9 cellular contexts compared by ENCODE assay signal in genomic region chrX:106484233-106484632, GRCh38.
DNase-seq lines count a peak whose midpoint lies in the region; ATAC-seq, FAIRE-seq and TF ChIP-seq lines count a peak whose summit lies in the region.
"Had no signal": no experiment of that assay in that cellular context is flagged by ENCODE, and none has a peak within 500 bp of the region (broad histone marks: within the 10 kb centered on the region; RNA-seq: fewer than 3 reads in every experiment).

No MANE protein-coding gene starts in this region.

- CTCF ChIA-PET in WTC11 (lab: Charles Lee): no interaction called here

- WGBS in smooth muscle cell (ENCODE audit: low lambda C conversion rate): 85% methylated on average over 5 of the region's 5 CpGs

- H3K27ac Mint-ChIP-seq in central memory CD8-positive, alpha-beta T cell (ENCODE audit: low read depth): peak overlapping the region; percentile 80
- H3K27ac Mint-ChIP-seq in WTC11: no peak overlapping the region
- H3K27ac Mint-ChIP-seq: GM23338 had no signal

- H3F3A ChIP-seq in smooth muscle cell (ENCODE audit: low read depth): no peaks in the 10 kb centered on the region

- POLR2A ChIA-PET in WTC11 (lab: Charles Lee): no interaction called here

- peak overlapping the region; percentile 59 for H3K4me3 Mint-ChIP-seq in central memory CD8-positive, alpha-beta T cell
- H3K4me3 Mint-ChIP-seq in WTC11: no peak overlapping the region
- H3K4me3 Mint-ChIP-seq: GM23338 had no signal

- H3K4me2 ChIP-seq in smooth muscle cell: no peak overlapping the region
- H3K4me2 ChIP-seq: GM23338 had no signal

- H3K9me3 Mint-ChIP-seq in central memory CD8-positive, alpha-beta T cell: no peaks in the 10 kb centered on the region
- H3K9me3 Mint-ChIP-seq in WTC11: no peaks in the 10 kb centered on the region

- no peak overlapping the region for H3K4me3 ChIP-seq in smooth muscle cell
- H3K4me3 ChIP-seq: GM23338 had no signal

- H3K36me3 Mint-ChIP-seq in central memory CD8-positive, alpha-beta T cell (ENCODE audit: insufficient read depth): no peaks in the 10 kb centered on the region
- H3K36me3 Mint-ChIP-seq in WTC11: no peaks in the 10 kb centered on the region

- H3K36me3 ChIP-seq in smooth muscle cell (ENCODE audit: low read depth): no peaks in the 10 kb centered on the region

- no peak overlapping the region for H3K27ac ChIP-seq in smooth muscle cell (ENCODE audit: low read depth)

- H3K4me1 ChIP-seq in smooth muscle cell (ENCODE audit: low read depth): no peaks in the 10 kb centered on the region

- peaks cover 18% of the 10 kb centered on the region for H3K4me1 Mint-ChIP-seq in central memory CD8-positive, alpha-beta T cell
- peaks cover 15% of the 10 kb centered on the region for H3K4me1 Mint-ChIP-seq in WTC11

- H3K79me2 ChIP-seq in smooth muscle cell (ENCODE audit: low read depth): no peaks in the 10 kb centered on the region

- H3K9ac ChIP-seq in smooth muscle cell (ENCODE audit: low read depth): no peak overlapping the region

- DNase-seq in GM12891 (ENCODE audit: insufficient read length, low spot score) (no peak), T-helper 9 cell (no peak), WTC11 (ENCODE audit: low spot score) (no peak), GM03348 (ENCODE audit: low spot score) (no peak), smooth muscle cell (lab: John Stamatoyannopoulos, UW; ENCODE audit: unreplicated experiment) (no peak)
- no peak for DNase-seq in central memory CD8-positive, alpha-beta T cell (ENCODE audit: low spot score in 2 of 2)

- no peak overlapping the region for H2AFZ ChIP-seq in smooth muscle cell (ENCODE audit: low read depth)
- H2AFZ ChIP-seq: GM23338 had no signal

- H4K20me1 ChIP-seq in smooth muscle cell (ENCODE audit: low read depth): no peaks in the 10 kb centered on the region

- no peaks in the 10 kb centered on the region for H3K9me3 ChIP-seq in smooth muscle cell (replicated peaks; ENCODE audit: low read depth)

- H3K27me3 Mint-ChIP-seq in central memory CD8-positive, alpha-beta T cell: no peaks in the 10 kb centered on the region
- H3K27me3 Mint-ChIP-seq in WTC11 (ENCODE audit: low read depth): 0 out of 2 replicates have a peak, but pooled peaks cover 4% of the 10 kb centered on the region

- no peak for TF ChIP-seq POLR2A in GM12891 (IDR thresholded peaks at IDR 0.05; ENCODE audit: low read depth, low read length)

- FAIRE-seq in GM12891 (lab: Jason Lieb, UNC): peak; percentile 90

- TF ChIP-seq CTCF in WTC11 (IDR thresholded peaks at IDR 0.05): no peak
- TF ChIP-seq CTCF in smooth muscle cell (IDR thresholded peaks at IDR 0.05; ENCODE audit: borderline replicate concordance, insufficient read depth, poor library complexity, severe bottlenecking): no peak

- peak; percentile 96 for ATAC-seq in GM19468 (IDR thresholded peaks at IDR 0.05; ENCODE audit: extremely low read depth, unreplicated experiment)
- ATAC-seq in HG03378 (IDR thresholded peaks at IDR 0.05; ENCODE audit: unreplicated experiment): peak; percentile 99
- ATAC-seq in central memory CD8-positive, alpha-beta T cell (replicated peaks; ENCODE audit: extremely low read depth, poor library complexity, severe bottlenecking): peak; percentile 84
- no peak for ATAC-seq in WTC11
- ATAC-seq: GM23338 had no signal

- no peaks in the 10 kb centered on the region for H3K27me3 ChIP-seq in smooth muscle cell (ENCODE audit: low read depth)

TF ChIP-seq in GM12891, 5 proteins besides CTCF, POLR2A, EP300 and RAD21:
- no peak for TF ChIP-seq POU2F2 (IDR thresholded peaks at IDR 0.05; ENCODE audit: low read depth, low read length)
- no peak for TF ChIP-seq SPI1 (IDR thresholded peaks at IDR 0.05; ENCODE audit: low read depth, low read length)
- TF ChIP-seq TAF1 (IDR thresholded peaks at IDR 0.05; ENCODE audit: low read depth, low read length): no peak
- no peak for TF ChIP-seq PAX5 (IDR thresholded peaks at IDR 0.05; ENCODE audit: insufficient read depth, low read length, severe bottlenecking)
- no peak for TF ChIP-seq POLR2AphosphoS5 (IDR thresholded peaks at IDR 0.05; ENCODE audit: low read depth, low read length)
TF ChIP-seq in GM12891: peak in this region for 0.

TF ChIP-seq in WTC11, 78 proteins besides CTCF, POLR2A, EP300 and RAD21:
- TF ChIP-seq ATF1 (CRISPR knock-in tag; IDR thresholded peaks at IDR 0.05) (no peak), ZNF219 (CRISPR knock-in tag; IDR thresholded peaks at IDR 0.05; ENCODE audit: borderline replicate concordance) (no peak), ZBTB21 (CRISPR knock-in tag; IDR thresholded peaks at IDR 0.05; ENCODE audit: borderline replicate concordance) (no peak), ZMAT4 (CRISPR knock-in tag; IDR thresholded peaks at IDR 0.05) (no peak), E2F5 (CRISPR knock-in tag; IDR thresholded peaks at IDR 0.05) (no peak), MLX (CRISPR knock-in tag; IDR thresholded peaks at IDR 0.05) (no peak), ZNF317 (CRISPR knock-in tag; IDR thresholded peaks at IDR 0.05; ENCODE audit: borderline replicate concordance, low read depth) (no peak), ZNF232 (CRISPR knock-in tag; IDR thresholded peaks at IDR 0.05) (no peak), GTF2I (CRISPR knock-in tag; conservative IDR thresholded peaks at IDR 0.05) (no peak), FOXJ3 (CRISPR knock-in tag; IDR thresholded peaks at IDR 0.05; ENCODE audit: borderline replicate concordance) (no peak), ZNF425 (CRISPR knock-in tag; conservative IDR thresholded peaks at IDR 0.05) (no peak), SMAD3 (CRISPR knock-in tag; IDR thresholded peaks at IDR 0.05; ENCODE audit: borderline replicate concordance) (no peak), CREB1 (CRISPR knock-in tag; IDR thresholded peaks at IDR 0.05) (no peak)
